Comparison of ENCODE assay signal across 26 cellular contexts in genomic region chr20:53810661-53811355, GRCh38.
"Had no signal": no experiment of that assay in that cellular context is flagged by ENCODE, and none has a peak within 500 bp of the region (broad histone marks: within the 10 kb centered on the region; RNA-seq: fewer than 3 reads in every experiment).

No MANE protein-coding gene starts in this region.

- FAIRE-seq: pancreas had no signal

- H3K36me3 ChIP-seq: left ventricle myocardium inferior, pancreas, prostate gland, stomach, thyroid gland, transverse colon, upper lobe of left lung, vagina had no signal

- H3K4me3 Mint-ChIP-seq: naive thymus-derived CD4-positive, alpha-beta T cell; natural killer cell treated with Interleukin-12 subunit alpha and Interleukin-12 subunit beta and Interleukin-15 and Interleukin-18, amount 100 ng/mL, for 72 hours had no signal

- ATAC-seq: mucosa of descending colon; naive thymus-derived CD4-positive, alpha-beta T cell; natural killer cell treated with Interleukin-12 subunit alpha and Interleukin-12 subunit beta and Interleukin-15 and Interleukin-18, amount 100 ng/mL, for 72 hours; pancreas; right cardiac atrium; sciatic nerve had no signal

- H3K36me3 Mint-ChIP-seq: naive thymus-derived CD4-positive, alpha-beta T cell; natural killer cell treated with Interleukin-12 subunit alpha and Interleukin-12 subunit beta and Interleukin-15 and Interleukin-18, amount 100 ng/mL, for 72 hours had no signal

- H3K9me3 ChIP-seq: left ventricle myocardium inferior, mucosa of descending colon, pancreas, prostate gland, stomach, testis, thyroid gland, transverse colon, upper lobe of left lung, vagina had no signal

- H3K27me3 ChIP-seq: pancreas, stomach, testis, thyroid gland, transverse colon, upper lobe of left lung, vagina had no signal

- H3K27ac ChIP-seq: left ventricle myocardium inferior, pancreas, prostate gland, skin epidermis, stomach, testis, thyroid gland, transverse colon, upper lobe of left lung, vagina had no signal

- H3K4me3 ChIP-seq: left ventricle myocardium inferior, lung, mucosa of descending colon, pancreas, prostate gland, skin epidermis, stomach, testis, thyroid gland, transverse colon, upper lobe of left lung, vagina had no signal

- H3K27ac Mint-ChIP-seq: natural killer cell treated with Interleukin-12 subunit alpha and Interleukin-12 subunit beta and Interleukin-15 and Interleukin-18, amount 100 ng/mL, for 72 hours had no signal

- H3K27me3 Mint-ChIP-seq: naive thymus-derived CD4-positive, alpha-beta T cell; natural killer cell treated with Interleukin-12 subunit alpha and Interleukin-12 subunit beta and Interleukin-15 and Interleukin-18, amount 100 ng/mL, for 72 hours had no signal

- DNase-seq: islet precursor cell; left ventricle myocardium inferior; mesendoderm; midbrain; mucosa of descending colon; naive thymus-derived CD4-positive, alpha-beta T cell; pancreas; posterior cingulate gyrus; retina; right cardiac atrium; stimulated activated CD4-positive, alpha-beta T cell treated with anti-CD3 and anti-CD28 coated beads, Interleukin-12 subunit alpha, Interleukin-12 subunit beta, amount 100 ng/mL, for 4 hours; stimulated activated CD4-positive, alpha-beta T cell treated with anti-CD3 and anti-CD28 coated beads, Interleukin-15, amount 100 ng/mL, for 24 hours; stimulated activated CD4-positive, alpha-beta T cell treated with anti-CD3 and anti-CD28 coated beads, Interleukin-2, amount 100 ng/mL, for 24 hours; stimulated activated CD4-positive, alpha-beta T cell treated with anti-CD3 and anti-CD28 coated beads, Interleukin-4, amount 100 ng/mL, for 1 hour; stimulated activated naive CD4-positive, alpha-beta T cell treated with Interleukin-2 at 50 U/mL for 16 hours; stomach; testis; thyroid gland; transverse colon; upper lobe of left lung had no signal

- H3K4me1 ChIP-seq: left ventricle myocardium inferior, pancreas, prostate gland, testis, thyroid gland, upper lobe of left lung, vagina had no signal
